ENCODE assay signal across 21 cellular contexts in genomic region chr10:133458021-133458709, GRCh38. TPM values are rescaled to one million over a fixed set of nuclear protein-coding genes. Genes with fewer than 3 reads are reported as not detected.
"Had no signal": no experiment of that assay in that cellular context is flagged by ENCODE, and none has a peak within 500 bp of the region (broad histone marks: within the 10 kb centered on the region; RNA-seq: fewer than 3 reads in every experiment).

No MANE protein-coding gene starts in this region.

- H3K4me3 Mint-ChIP-seq: activated CD8-positive, alpha-beta T cell treated with anti-CD3 and anti-CD28 coated beads, Interleukin-2, amount 10 ng/mL, durations not matched to agents 7 days and 5 days; memory B cell; naive thymus-derived CD8-positive, alpha-beta T cell; stimulated activated naive B cell treated with anti-CD40 and anti-IgM and Interleukin-4, amounts not matched to agents 10 μg/mL and 1 μg/mL and 100 μg/mL, for 72 hours; T-helper 17 cell had no signal

- H3K27ac Mint-ChIP-seq: activated CD8-positive, alpha-beta T cell treated with anti-CD3 and anti-CD28 coated beads, Interleukin-2, amount 10 ng/mL, durations not matched to agents 7 days and 5 days; activated naive CD4-positive, alpha-beta T cell treated with anti-CD3 and anti-CD28 coated beads, Interleukin-2, amount 50 U/mL, for 72 hours; memory B cell; naive thymus-derived CD8-positive, alpha-beta T cell; stimulated activated naive B cell treated with anti-CD40 and anti-IgM and Interleukin-4, amounts not matched to agents 10 μg/mL and 1 μg/mL and 100 μg/mL, for 72 hours; T-helper 17 cell had no signal

- H3K27me3 ChIP-seq: cardiac muscle cell, left lung, pancreas, sigmoid colon, upper lobe of right lung had no signal

- H3K27me3 Mint-ChIP-seq: effector memory CD8-positive, alpha-beta T cell; memory B cell; stimulated activated naive B cell treated with anti-CD40 and anti-IgM and Interleukin-4, amounts not matched to agents 10 μg/mL and 1 μg/mL and 100 μg/mL, for 72 hours; T-helper 17 cell had no signal

- H3K9me3 ChIP-seq: left lung, pancreas, sigmoid colon, thoracic aorta, upper lobe of right lung had no signal

- H3K36me3 Mint-ChIP-seq: activated naive CD4-positive, alpha-beta T cell treated with anti-CD3 and anti-CD28 coated beads, Interleukin-2, amount 50 U/mL, for 72 hours had no signal

- DNase-seq: activated CD8-positive, alpha-beta memory T cell treated with anti-CD3 and anti-CD28 coated beads, Interleukin-2, amount 50 U/mL, for 48 hours; activated CD8-positive, alpha-beta T cell treated with anti-CD3 and anti-CD28 coated beads, Interleukin-2, amount 10 ng/mL, durations not matched to agents 7 days and 5 days; activated gamma-delta T cell; amniotic stem cell; effector memory CD8-positive, alpha-beta T cell; hypothalamus; naive thymus-derived CD8-positive, alpha-beta T cell; sigmoid colon; stimulated activated CD4-positive, alpha-beta T cell treated with anti-CD3 and anti-CD28 coated beads, Interleukin-4, amount 100 ng/mL, for 4 hours; stimulated activated naive B cell treated with anti-CD40 and anti-IgM and Interleukin-4, amounts not matched to agents 10 μg/mL and 1 μg/mL and 100 μg/mL, for 72 hours; T-helper 17 cell; upper lobe of right lung; WERI-Rb-1 had no signal

- H3K4me1 ChIP-seq: left lung, pancreas, sigmoid colon, upper lobe of right lung had no signal

- H3K27ac ChIP-seq: cardiac muscle cell, left lung, pancreas, sigmoid colon, thoracic aorta, upper lobe of right lung, WERI-Rb-1 had no signal

- H3K4me1 Mint-ChIP-seq: naive thymus-derived CD8-positive, alpha-beta T cell; stimulated activated naive B cell treated with anti-CD40 and anti-IgM and Interleukin-4, amounts not matched to agents 10 μg/mL and 1 μg/mL and 100 μg/mL, for 72 hours had no signal

- H3K36me3 ChIP-seq: cardiac muscle cell, left lung, pancreas, sigmoid colon, thoracic aorta, upper lobe of right lung, WERI-Rb-1 had no signal

- H3K9me3 Mint-ChIP-seq: activated naive CD4-positive, alpha-beta T cell treated with anti-CD3 and anti-CD28 coated beads, Interleukin-2, amount 50 U/mL, for 72 hours; effector memory CD8-positive, alpha-beta T cell; memory B cell; naive thymus-derived CD8-positive, alpha-beta T cell; stimulated activated naive B cell treated with anti-CD40 and anti-IgM and Interleukin-4, amounts not matched to agents 10 μg/mL and 1 μg/mL and 100 μg/mL, for 72 hours had no signal

- H3K4me3 ChIP-seq: cardiac muscle cell, left lung, pancreas, sigmoid colon, thoracic aorta, upper lobe of right lung had no signal

RNA-seq across cellular contexts. Expression of gene SPRN, which starts 33.7 kb away (rescaled TPM):
- total RNA-seq: activated CD8-positive, alpha-beta T cell treated with anti-CD3 and anti-CD28 coated beads, Interleukin-2, amount 10 ng/mL, durations not matched to agents 7 days and 5 days; activated naive CD4-positive, alpha-beta T cell treated with anti-CD3 and anti-CD28 coated beads, Interleukin-2, amount 50 U/mL, for 72 hours; dermis microvascular lymphatic vessel endothelial cell; naive thymus-derived CD8-positive, alpha-beta T cell; SK-MEL-5; T-helper 17 cell; thoracic aorta; upper lobe of right lung had no signal
